In the genomic region with DNA sequence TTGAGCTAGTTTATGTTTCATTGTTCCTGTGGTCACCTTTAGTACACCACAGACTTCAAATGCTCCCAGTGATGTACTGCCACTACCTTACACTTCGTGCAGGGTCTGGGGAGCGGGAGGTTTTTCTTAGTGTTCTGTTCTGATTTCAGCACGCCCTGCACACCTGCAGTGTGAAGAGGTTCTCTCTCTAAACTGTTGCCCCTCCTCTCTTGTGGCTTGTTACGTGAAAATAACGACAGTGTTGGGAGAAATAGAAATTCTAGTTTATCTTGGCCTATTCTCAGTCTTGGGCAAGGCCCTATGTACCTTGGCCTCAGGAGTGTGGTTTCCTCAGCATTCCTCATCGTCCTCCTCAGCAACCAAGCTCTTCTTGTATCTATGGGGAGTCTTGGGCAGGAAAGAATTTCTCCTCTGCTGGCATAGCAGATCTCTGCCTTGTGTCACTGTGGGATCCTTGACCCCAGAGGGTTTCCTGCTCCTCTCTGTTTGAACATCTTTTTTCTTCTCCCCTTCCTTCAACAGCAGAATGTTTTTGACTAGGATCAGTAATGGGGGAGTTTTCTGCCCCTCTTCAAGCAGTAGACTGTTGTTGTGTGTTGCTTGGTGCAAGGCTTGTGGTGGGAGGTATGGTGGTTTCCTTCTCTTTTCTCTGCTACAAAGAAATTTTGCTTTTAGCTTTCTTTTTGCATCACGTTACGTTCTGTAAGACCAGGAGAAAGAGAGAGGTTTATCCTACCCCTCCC, we compare ENCODE assay signal across 1 cellular context.
TF ChIP-seq lines count a peak whose summit lies in the region.

No MANE protein-coding gene starts in this region.

TF ChIP-seq in K562, 482 proteins besides CTCF, POLR2A, EP300 and RAD21:
- TF ChIP-seq ATF7 (IDR thresholded peaks at IDR 0.05): no peak
- no peak for TF ChIP-seq FUS (optimal IDR thresholded peaks at IDR 0.05; ENCODE audit: low read depth, low read length)
- TF ChIP-seq HSF4 (CRISPR knock-in tag; IDR thresholded peaks at IDR 0.05; ENCODE audit: borderline replicate concordance): no peak
- no peak for TF ChIP-seq HNRNPK (IDR thresholded peaks at IDR 0.05; ENCODE audit: low read depth, low read length, poor library complexity, severe bottlenecking)
- TF ChIP-seq, protein P1, sequence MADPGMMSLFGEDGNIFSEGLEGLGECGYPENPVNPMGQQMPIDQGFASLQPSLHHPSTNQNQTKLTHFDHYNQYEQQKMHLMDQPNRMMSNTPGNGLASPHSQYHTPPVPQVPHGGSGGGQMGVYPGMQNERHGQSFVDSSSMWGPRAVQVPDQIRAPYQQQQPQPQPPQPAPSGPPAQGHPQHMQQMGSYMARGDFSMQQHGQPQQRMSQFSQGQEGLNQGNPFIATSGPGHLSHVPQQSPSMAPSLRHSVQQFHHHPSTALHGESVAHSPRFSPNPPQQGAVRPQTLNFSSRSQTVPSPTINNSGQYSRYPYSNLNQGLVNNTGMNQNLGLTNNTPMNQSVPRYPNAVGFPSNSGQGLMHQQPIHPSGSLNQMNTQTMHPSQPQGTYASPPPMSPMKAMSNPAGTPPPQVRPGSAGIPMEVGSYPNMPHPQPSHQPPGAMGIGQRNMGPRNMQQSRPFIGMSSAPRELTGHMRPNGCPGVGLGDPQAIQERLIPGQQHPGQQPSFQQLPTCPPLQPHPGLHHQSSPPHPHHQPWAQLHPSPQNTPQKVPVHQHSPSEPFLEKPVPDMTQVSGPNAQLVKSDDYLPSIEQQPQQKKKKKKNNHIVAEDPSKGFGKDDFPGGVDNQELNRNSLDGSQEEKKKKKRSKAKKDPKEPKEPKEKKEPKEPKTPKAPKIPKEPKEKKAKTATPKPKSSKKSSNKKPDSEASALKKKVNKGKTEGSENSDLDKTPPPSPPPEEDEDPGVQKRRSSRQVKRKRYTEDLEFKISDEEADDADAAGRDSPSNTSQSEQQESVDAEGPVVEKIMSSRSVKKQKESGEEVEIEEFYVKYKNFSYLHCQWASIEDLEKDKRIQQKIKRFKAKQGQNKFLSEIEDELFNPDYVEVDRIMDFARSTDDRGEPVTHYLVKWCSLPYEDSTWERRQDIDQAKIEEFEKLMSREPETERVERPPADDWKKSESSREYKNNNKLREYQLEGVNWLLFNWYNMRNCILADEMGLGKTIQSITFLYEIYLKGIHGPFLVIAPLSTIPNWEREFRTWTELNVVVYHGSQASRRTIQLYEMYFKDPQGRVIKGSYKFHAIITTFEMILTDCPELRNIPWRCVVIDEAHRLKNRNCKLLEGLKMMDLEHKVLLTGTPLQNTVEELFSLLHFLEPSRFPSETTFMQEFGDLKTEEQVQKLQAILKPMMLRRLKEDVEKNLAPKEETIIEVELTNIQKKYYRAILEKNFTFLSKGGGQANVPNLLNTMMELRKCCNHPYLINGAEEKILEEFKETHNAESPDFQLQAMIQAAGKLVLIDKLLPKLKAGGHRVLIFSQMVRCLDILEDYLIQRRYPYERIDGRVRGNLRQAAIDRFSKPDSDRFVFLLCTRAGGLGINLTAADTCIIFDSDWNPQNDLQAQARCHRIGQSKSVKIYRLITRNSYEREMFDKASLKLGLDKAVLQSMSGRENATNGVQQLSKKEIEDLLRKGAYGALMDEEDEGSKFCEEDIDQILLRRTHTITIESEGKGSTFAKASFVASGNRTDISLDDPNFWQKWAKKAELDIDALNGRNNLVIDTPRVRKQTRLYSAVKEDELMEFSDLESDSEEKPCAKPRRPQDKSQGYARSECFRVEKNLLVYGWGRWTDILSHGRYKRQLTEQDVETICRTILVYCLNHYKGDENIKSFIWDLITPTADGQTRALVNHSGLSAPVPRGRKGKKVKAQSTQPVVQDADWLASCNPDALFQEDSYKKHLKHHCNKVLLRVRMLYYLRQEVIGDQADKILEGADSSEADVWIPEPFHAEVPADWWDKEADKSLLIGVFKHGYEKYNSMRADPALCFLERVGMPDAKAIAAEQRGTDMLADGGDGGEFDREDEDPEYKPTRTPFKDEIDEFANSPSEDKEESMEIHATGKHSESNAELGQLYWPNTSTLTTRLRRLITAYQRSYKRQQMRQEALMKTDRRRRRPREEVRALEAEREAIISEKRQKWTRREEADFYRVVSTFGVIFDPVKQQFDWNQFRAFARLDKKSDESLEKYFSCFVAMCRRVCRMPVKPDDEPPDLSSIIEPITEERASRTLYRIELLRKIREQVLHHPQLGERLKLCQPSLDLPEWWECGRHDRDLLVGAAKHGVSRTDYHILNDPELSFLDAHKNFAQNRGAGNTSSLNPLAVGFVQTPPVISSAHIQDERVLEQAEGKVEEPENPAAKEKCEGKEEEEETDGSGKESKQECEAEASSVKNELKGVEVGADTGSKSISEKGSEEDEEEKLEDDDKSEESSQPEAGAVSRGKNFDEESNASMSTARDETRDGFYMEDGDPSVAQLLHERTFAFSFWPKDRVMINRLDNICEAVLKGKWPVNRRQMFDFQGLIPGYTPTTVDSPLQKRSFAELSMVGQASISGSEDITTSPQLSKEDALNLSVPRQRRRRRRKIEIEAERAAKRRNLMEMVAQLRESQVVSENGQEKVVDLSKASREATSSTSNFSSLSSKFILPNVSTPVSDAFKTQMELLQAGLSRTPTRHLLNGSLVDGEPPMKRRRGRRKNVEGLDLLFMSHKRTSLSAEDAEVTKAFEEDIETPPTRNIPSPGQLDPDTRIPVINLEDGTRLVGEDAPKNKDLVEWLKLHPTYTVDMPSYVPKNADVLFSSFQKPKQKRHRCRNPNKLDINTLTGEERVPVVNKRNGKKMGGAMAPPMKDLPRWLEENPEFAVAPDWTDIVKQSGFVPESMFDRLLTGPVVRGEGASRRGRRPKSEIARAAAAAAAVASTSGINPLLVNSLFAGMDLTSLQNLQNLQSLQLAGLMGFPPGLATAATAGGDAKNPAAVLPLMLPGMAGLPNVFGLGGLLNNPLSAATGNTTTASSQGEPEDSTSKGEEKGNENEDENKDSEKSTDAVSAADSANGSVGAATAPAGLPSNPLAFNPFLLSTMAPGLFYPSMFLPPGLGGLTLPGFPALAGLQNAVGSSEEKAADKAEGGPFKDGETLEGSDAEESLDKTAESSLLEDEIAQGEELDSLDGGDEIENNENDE (IDR thresholded peaks at IDR 0.05; ENCODE audit: low read depth, low read length): no peak
- no peak for TF ChIP-seq ADNP (tag; IDR thresholded peaks at IDR 0.05)
- no peak for TF ChIP-seq ZNF584 (CRISPR knock-in tag; IDR thresholded peaks at IDR 0.05; ENCODE audit: low read depth)
- no peak for TF ChIP-seq SMARCC2 (IDR thresholded peaks at IDR 0.05; ENCODE audit: low read depth)
- TF ChIP-seq SRSF3 (IDR thresholded peaks at IDR 0.05; ENCODE audit: insufficient read depth, low read length): no peak
- no peak for TF ChIP-seq NFE2 (IDR thresholded peaks at IDR 0.05; ENCODE audit: low read depth)
- TF ChIP-seq ZFX (CRISPR knock-in tag; IDR thresholded peaks at IDR 0.05): no peak
- TF ChIP-seq NR2C2 (CRISPR knock-in tag; IDR thresholded peaks at IDR 0.05): no peak
- TF ChIP-seq NR2C2 (tag; IDR thresholded peaks at IDR 0.05): no peak
- no peak for TF ChIP-seq NFYB (IDR thresholded peaks at IDR 0.05; ENCODE audit: extremely low read depth, insufficient read length)
- no peak for TF ChIP-seq SREBF1 (IDR thresholded peaks at IDR 0.05; ENCODE audit: borderline replicate concordance, low read depth, low read length)
- TF ChIP-seq NFATC3 (IDR thresholded peaks at IDR 0.05): no peak
TF ChIP-seq in K562: peak in this region for 0.
